Comparison of ENCODE assay signal across 20 cellular contexts in the genomic region with DNA sequence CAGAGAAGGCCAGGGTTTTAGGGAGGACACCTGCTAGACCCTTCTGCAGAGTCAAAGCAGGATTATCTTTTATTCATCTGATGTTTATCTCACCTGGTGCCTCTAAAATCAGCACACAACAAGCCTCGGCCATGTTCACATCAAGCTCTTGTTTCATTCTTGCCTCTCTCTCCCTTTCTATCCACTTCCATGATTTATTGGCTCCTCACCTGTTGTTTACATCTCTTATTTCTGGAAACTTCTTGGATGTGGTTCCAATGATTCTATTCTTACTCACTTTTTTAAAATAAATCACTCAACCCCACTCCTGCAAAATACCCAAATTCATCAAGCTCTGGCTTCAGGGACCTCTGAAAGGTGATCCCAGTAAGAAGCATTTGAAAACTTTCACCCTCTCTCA.
"Had no signal": no experiment of that assay in that cellular context is flagged by ENCODE, and none has a peak within 500 bp of the region (broad histone marks: within the 10 kb centered on the region; RNA-seq: fewer than 3 reads in every experiment).

No MANE protein-coding gene starts in this region.

- H3K4me3 Mint-ChIP-seq: endodermal cell; natural killer cell treated with Interleukin-12 subunit alpha and Interleukin-12 subunit beta and Interleukin-15 and Interleukin-18, amount 100 ng/mL, for 72 hours; stimulated activated effector memory CD8-positive, alpha-beta T cell treated with anti-CD3 and anti-CD28 coated beads, Interleukin-12 subunit alpha, Interleukin-12 subunit beta, amount 100 ng/mL, for 72 hours; stimulated activated naive CD8-positive, alpha-beta T cell treated with anti-CD3 and anti-CD28 coated beads, Interleukin-15, Interleukin-2, amounts not matched to agents 100 ng/mL and 50 ng/mL, for 24 hours had no signal

- ATAC-seq: foreskin keratinocyte; left lobe of liver; mucosa of descending colon; natural killer cell treated with Interleukin-12 subunit alpha and Interleukin-12 subunit beta and Interleukin-15 and Interleukin-18, amount 100 ng/mL, for 72 hours; right cardiac atrium; stimulated activated effector memory CD8-positive, alpha-beta T cell treated with anti-CD3 and anti-CD28 coated beads, Interleukin-12 subunit alpha, Interleukin-12 subunit beta, amount 100 ng/mL, for 72 hours had no signal

- H3K27me3 Mint-ChIP-seq: natural killer cell treated with Interleukin-12 subunit alpha and Interleukin-12 subunit beta and Interleukin-15 and Interleukin-18, amount 100 ng/mL, for 72 hours had no signal

- H3K9me3 Mint-ChIP-seq: endodermal cell had no signal

- H3K9me3 ChIP-seq: colonic mucosa, mucosa of descending colon, tibial artery, upper lobe of left lung, uterus had no signal

- H3K36me3 ChIP-seq: colonic mucosa, tibial artery, upper lobe of left lung, uterus had no signal

- H3K27me3 ChIP-seq: colonic mucosa, foreskin keratinocyte, tibial artery, upper lobe of left lung, uterus had no signal

- H3K27ac Mint-ChIP-seq: endodermal cell; natural killer cell treated with Interleukin-12 subunit alpha and Interleukin-12 subunit beta and Interleukin-15 and Interleukin-18, amount 100 ng/mL, for 72 hours; stimulated activated effector memory CD8-positive, alpha-beta T cell treated with anti-CD3 and anti-CD28 coated beads, Interleukin-12 subunit alpha, Interleukin-12 subunit beta, amount 100 ng/mL, for 72 hours; stimulated activated naive CD8-positive, alpha-beta T cell treated with anti-CD3 and anti-CD28 coated beads, Interleukin-15, Interleukin-2, amounts not matched to agents 100 ng/mL and 50 ng/mL, for 24 hours had no signal

- H3K4me1 Mint-ChIP-seq: endodermal cell; stimulated activated effector memory CD8-positive, alpha-beta T cell treated with anti-CD3 and anti-CD28 coated beads, Interleukin-12 subunit alpha, Interleukin-12 subunit beta, amount 100 ng/mL, for 72 hours had no signal

- H3K4me3 ChIP-seq: colonic mucosa, mucosa of descending colon, tibial artery, upper lobe of left lung, uterus had no signal

- H3K4me1 ChIP-seq: foreskin keratinocyte, tibial artery, upper lobe of left lung, uterus had no signal

- H3K36me3 Mint-ChIP-seq: natural killer cell treated with Interleukin-12 subunit alpha and Interleukin-12 subunit beta and Interleukin-15 and Interleukin-18, amount 100 ng/mL, for 72 hours; stimulated activated effector memory CD8-positive, alpha-beta T cell treated with anti-CD3 and anti-CD28 coated beads, Interleukin-12 subunit alpha, Interleukin-12 subunit beta, amount 100 ng/mL, for 72 hours had no signal

- DNase-seq: colonic mucosa; effector CD4-positive, alpha-beta T cell; endodermal cell; erythroblast; foreskin keratinocyte; head of caudate nucleus; hippocampal formation; kidney glomerular epithelial cell; mammary epithelial cell; mucosa of descending colon; right cardiac atrium; stimulated activated CD4-positive, alpha-beta T cell treated with anti-CD3 and anti-CD28 coated beads, Interleukin-4, amount 100 ng/mL, for 1 hour; stimulated activated CD8-positive, alpha-beta memory T cell treated with anti-CD3 and anti-CD28 coated beads, Interleukin-4, amount 100 ng/mL, for 48 hours; tibial artery; upper lobe of left lung; uterus had no signal

- H3K27ac ChIP-seq: colonic mucosa, foreskin keratinocyte, tibial artery, upper lobe of left lung, uterus had no signal
